ENCODE assay signal across 8 cellular contexts in the genomic region with DNA sequence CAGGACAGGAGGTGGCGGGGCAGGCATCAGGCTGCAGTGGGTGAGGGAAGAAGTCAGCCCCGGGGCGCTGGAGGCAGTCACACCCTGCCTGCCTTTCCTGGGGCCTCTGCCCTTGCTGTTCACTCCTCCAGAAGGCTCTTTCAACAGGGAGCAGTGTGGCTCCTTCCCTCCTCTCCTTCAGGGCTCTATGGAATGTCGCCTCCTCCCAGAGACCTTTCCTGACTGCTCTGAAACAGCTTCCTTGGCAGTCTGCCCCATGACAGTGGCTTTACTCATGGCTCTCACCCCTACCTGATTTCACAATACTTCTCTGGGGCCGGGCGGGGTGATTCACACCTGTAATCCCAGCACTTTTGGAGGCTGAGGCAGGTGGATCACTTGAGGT. TPM values are rescaled to one million over a fixed set of nuclear protein-coding genes. Genes with fewer than 3 reads are reported as not detected.
A peak's percentile ranks its signal among the peaks of the same experiment; 100 is the strongest.
DNase-seq lines count a peak whose midpoint lies in the region; ATAC-seq and TF ChIP-seq lines count a peak whose summit lies in the region.

No MANE protein-coding gene starts in this region.

- no peaks in the 10 kb centered on the region for H3K9me3 ChIP-seq in Caco-2
- H3K9me3 ChIP-seq in Panc1 (ENCODE audit: control insufficient read depth, insufficient read depth, low read depth, low read length) = no peaks in the 10 kb centered on the region
- H3K9me3 ChIP-seq in mucosa of rectum (ENCODE audit: control insufficient read depth in 2 of 2, low read length in 2 of 2) = no peaks in the 10 kb centered on the region

- peak overlapping the region in 1 of 2 donors; percentile 41 for H3K9ac ChIP-seq in mucosa of rectum (ENCODE audit: low read depth in 1 of 2, low read length in 2 of 2)

- POLR2A ChIA-PET in Caco-2 (lab: Charles Lee) = no interaction called here
- POLR2A ChIA-PET in Panc1 (lab: Charles Lee) = no interaction called here
- POLR2A ChIA-PET in MCF 10A (lab: Yijun Ruan, JAX) = interaction anchor here (0.9 to 9.2 kb wide), 5 partner anchors 8 to 101 kb away, joined by 4 to 167 read pairs (median 5); partner anchors contain the start of gene RHOF

- ATAC-seq in Panc1 (peak; percentile 82), GM18511 (IDR thresholded peaks at IDR 0.05; ENCODE audit: unreplicated experiment) (no peak), HG02678 (IDR thresholded peaks at IDR 0.05; ENCODE audit: unreplicated experiment) (no peak)

- H3K4me3 Mint-ChIP-seq in Caco-2 (ENCODE audit: unreplicated experiment) (no peak overlapping the region), MCF 10A (ENCODE audit: unreplicated experiment) (no peak overlapping the region)

- intact Hi-C loops in Caco-2 (cut with micrococcal nuclease; ENCODE audit: unreplicated experiment) (no loop called here), Panc1 (cut with micrococcal nuclease; ENCODE audit: unreplicated experiment) (no loop called here), MCF 10A (cut with micrococcal nuclease) (no loop called here)

- peaks cover 14% of the 10 kb centered on the region for H3K4me1 ChIP-seq in Caco-2
- peaks cover 57% of the 10 kb centered on the region for H3K4me1 ChIP-seq in Panc1 (ENCODE audit: control insufficient read depth, insufficient read depth, low read length)
- H3K4me1 ChIP-seq in mucosa of rectum (ENCODE audit: control insufficient read depth in 2 of 2, insufficient read depth in 2 of 2, low read length in 2 of 2) = peaks cover 19 to 24% of the 10 kb centered on the region in 2 donors

- TF ChIP-seq CTCF in Caco-2 (IDR thresholded peaks at IDR 0.05; ENCODE audit: insufficient read depth in 1 of 2, low read depth in 1 of 2, low read length in 1 of 2, severe bottlenecking in 1 of 2, unreplicated experiment in 1 of 2) = no peak
- no peak for TF ChIP-seq CTCF in Panc1 (IDR thresholded peaks at IDR 0.05)
- no peak for TF ChIP-seq CTCF in MCF 10A (IDR thresholded peaks at IDR 0.05; ENCODE audit: unreplicated experiment)

- H3K27me3 ChIP-seq in Caco-2 (replicated peaks; ENCODE audit: control insufficient read depth, insufficient read depth, low read length) = no peaks in the 10 kb centered on the region
- H3K27me3 ChIP-seq in Panc1 (ENCODE audit: control insufficient read depth, insufficient read depth, low read length) = no peaks in the 10 kb centered on the region
- H3K27me3 ChIP-seq in mucosa of rectum (ENCODE audit: control insufficient read depth in 2 of 2, insufficient read depth in 2 of 2, low read length in 2 of 2) = no peaks in the 10 kb centered on the region

- no peaks in the 10 kb centered on the region for H3K27me3 Mint-ChIP-seq in Caco-2 (ENCODE audit: insufficient read depth, unreplicated experiment)
- no peaks in the 10 kb centered on the region for H3K27me3 Mint-ChIP-seq in MCF 10A (ENCODE audit: insufficient read depth, unreplicated experiment)

- BruUV-seq in Caco-2 (replicated peaks; lab: Mats Ljungman, UMichigan) (no TSS peak), Panc1 (replicated peaks; lab: Mats Ljungman, UMichigan) (no TSS peak), MCF 10A (replicated peaks; lab: Mats Ljungman, UMichigan) (no TSS peak)

- no peak overlapping the region for H3K4me3 ChIP-seq in Caco-2 (ENCODE audit: low read depth, low read length)
- no peak overlapping the region for H3K4me3 ChIP-seq in Panc1 (ENCODE audit: low read depth in 2 of 2, low read length in 2 of 2)
- H3K4me3 ChIP-seq in mucosa of rectum (ENCODE audit: low read length in 2 of 2) = no peak overlapping the region

- H3K27ac Mint-ChIP-seq in Caco-2 (ENCODE audit: unreplicated experiment) (peak overlapping the region; percentile 76), MCF 10A (ENCODE audit: low read depth, unreplicated experiment) (peak overlapping the region; percentile 76)

- in situ Hi-C loops in Panc1 (cut with HindIII; ENCODE audit: low pct_unique_long_range_greater_than_20kb, low sequenced_read_pairs) = no loop called here

- no peaks in the 10 kb centered on the region; the same call in 1 of the 2 replicates for H3K36me3 ChIP-seq in Caco-2 (ENCODE audit: control insufficient read depth, insufficient read depth, low read length)
- H3K36me3 ChIP-seq in Panc1 (ENCODE audit: control insufficient read depth, insufficient read depth, low read length) = no peaks in the 10 kb centered on the region
- H3K36me3 ChIP-seq in mucosa of rectum (ENCODE audit: control insufficient read depth in 2 of 2, insufficient read depth in 2 of 2, low read length in 2 of 2) = no peaks in the 10 kb centered on the region

- H3K36me3 Mint-ChIP-seq in Caco-2 (ENCODE audit: insufficient read depth, unreplicated experiment) = peaks cover 46% of the 10 kb centered on the region
- peaks cover 8% of the 10 kb centered on the region for H3K36me3 Mint-ChIP-seq in MCF 10A (ENCODE audit: insufficient read depth, unreplicated experiment)

- H3K27ac ChIP-seq in Panc1 (ENCODE audit: low read length) = peak overlapping the region; percentile 79
- peak overlapping the region; percentile 55 to 63 for H3K27ac ChIP-seq in mucosa of rectum (ENCODE audit: low read depth in 2 of 2, low read length in 2 of 2)

- CTCF ChIA-PET in Caco-2 (lab: Charles Lee) = no interaction called here
- CTCF ChIA-PET in Panc1 (lab: Charles Lee) = interaction anchor here (0.5 to 2.8 kb wide), 2 partner anchors 8 to 310 kb away, joined by 4 to 9 read pairs; partner anchors contain the start of gene RHOF
- CTCF ChIA-PET in MCF 10A (lab: Yijun Ruan, JAX) = interaction anchor here (0.6 to 17.2 kb wide), 4 partner anchors 8 to 154 kb away, joined by 3 to 301 read pairs (median 7); partner anchors contain the start of gene RHOF

- peak; percentile 45 to 73 for DNase-seq in Caco-2
- no peak for DNase-seq in Panc1 (ENCODE audit: low read depth, low spot score)
- DNase-seq in MCF 10A (ENCODE audit: unreplicated experiment) = peak; percentile 100
- DNase-seq in NCI-H1436 treated with DMSO at 0.1 percent for 48 hours (lab: John Stamatoyannopoulos, UW) = no peak
- no peak for DNase-seq in NCI-H2081 treated with DMSO at 0.1 percent for 48 hours (lab: John Stamatoyannopoulos, UW)

- no peaks in the 10 kb centered on the region for H3K9me3 Mint-ChIP-seq in Caco-2 (ENCODE audit: unreplicated experiment)
- H3K9me3 Mint-ChIP-seq in MCF 10A (ENCODE audit: unreplicated experiment) = no peaks in the 10 kb centered on the region

- H3K4me1 Mint-ChIP-seq in Caco-2 (ENCODE audit: low read depth, unreplicated experiment) (peaks cover 27% of the 10 kb centered on the region), MCF 10A (ENCODE audit: insufficient read depth, unreplicated experiment) (peaks cover 35% of the 10 kb centered on the region)

RNA-seq across cellular contexts. Expression of gene RHOF, which starts 7.1 kb away (rescaled TPM):
- 33.8 and 36.7 TPM in 2 replicates for total RNA-seq in Caco-2 (2022)
- total RNA-seq in Panc1 (2021; ENCODE audit: unreplicated experiment) = 71.8 TPM
- polyA plus RNA-seq in Panc1 (2012; ENCODE audit: insufficient read length) = 81.8 TPM
- total RNA-seq in MCF 10A (2022) = 9.5 and 11.6 TPM in 2 replicates

RNA-seq across cellular contexts. Expression of gene SETD1B, which starts 17.4 kb away (rescaled TPM):
- total RNA-seq in Caco-2 (2022) (16.8 and 17.6 TPM in 2 replicates), Panc1 (2021; ENCODE audit: unreplicated experiment) (31.2 TPM), MCF 10A (2022) (19.7 and 19.9 TPM in 2 replicates)
- polyA plus RNA-seq in Panc1 (2012; ENCODE audit: insufficient read length) = 24.0 TPM

Comparison
In these comparisons a context has a peak if more than half of its experiments do, and no peak if none do; other contexts are left out.
1. DNase-seq: peak in Caco-2 (2 of 2) and MCF 10A (single experiment); none in Panc1 (single experiment), NCI-H1436 treated with DMSO at 0.1 percent for 48 hours (single experiment) and NCI-H2081 treated with DMSO at 0.1 percent for 48 hours (single experiment).